1 cellular context compared by ENCODE assay signal in the genomic region with DNA sequence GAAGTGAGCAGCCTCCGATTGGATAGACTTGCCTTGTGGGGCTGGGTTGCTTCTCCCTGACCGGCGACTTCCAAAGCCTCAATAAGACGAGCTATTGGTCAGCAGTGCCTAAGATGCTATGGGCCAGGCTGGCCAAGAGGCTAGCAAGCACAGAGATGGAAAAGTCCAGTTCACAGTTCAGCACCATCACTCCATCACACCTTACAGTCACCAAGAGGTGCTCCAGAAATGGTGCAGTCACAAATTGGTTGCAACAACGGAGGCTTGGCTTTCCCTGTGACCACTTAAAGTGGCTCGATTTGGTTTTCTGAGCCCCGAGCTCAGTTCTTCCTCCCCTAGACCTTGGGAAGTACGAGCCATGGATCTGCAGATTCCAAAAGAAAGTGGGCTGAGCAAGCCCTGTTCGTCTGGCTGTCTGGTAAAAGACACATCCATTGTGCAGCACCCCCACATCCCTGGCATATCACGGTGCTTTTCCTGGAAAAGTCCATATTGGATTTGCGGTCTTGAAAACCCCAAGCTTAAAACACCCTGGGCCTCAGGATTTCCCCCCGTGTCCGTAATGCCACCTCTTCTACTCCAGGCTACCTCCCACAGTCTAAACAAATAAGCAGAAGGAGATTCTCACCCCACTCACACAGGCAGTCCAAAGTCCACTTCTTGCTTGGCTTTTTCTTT.
TF ChIP-seq lines count a peak whose summit lies in the region.

No MANE protein-coding gene starts in this region.

TF ChIP-seq in H1, 55 proteins besides CTCF, POLR2A, EP300 and RAD21:
- no peak for TF ChIP-seq EZH2 (IDR thresholded peaks at IDR 0.05; ENCODE audit: low read depth, low read length, severe bottlenecking)
- TF ChIP-seq ATF2 (IDR thresholded peaks at IDR 0.05; ENCODE audit: low read length): no peak
- TF ChIP-seq GTF2F1 (IDR thresholded peaks at IDR 0.05; ENCODE audit: borderline replicate concordance, low read depth, low read length): no peak
- no peak for TF ChIP-seq JUND (IDR thresholded peaks at IDR 0.05; ENCODE audit: low read length)
- no peak for TF ChIP-seq MAFK (IDR thresholded peaks at IDR 0.05; ENCODE audit: low read depth, low read length)
- no peak for TF ChIP-seq RNF2 (IDR thresholded peaks at IDR 0.05; ENCODE audit: borderline replicate concordance, low read depth, low read length, missing control alignments, poor library complexity, severe bottlenecking)
- TF ChIP-seq BACH1 (IDR thresholded peaks at IDR 0.05; ENCODE audit: low read length): no peak
- no peak for TF ChIP-seq KDM1A (IDR thresholded peaks at IDR 0.05; ENCODE audit: borderline replicate concordance, low read length)
- TF ChIP-seq SIRT6 (IDR thresholded peaks at IDR 0.05; ENCODE audit: low read length): no peak
- TF ChIP-seq BCL11A (IDR thresholded peaks at IDR 0.05; ENCODE audit: low read depth in 2 of 2, low read length in 2 of 2): no peak
TF ChIP-seq in H1: peak in this region for 0.
